In the genomic region with DNA sequence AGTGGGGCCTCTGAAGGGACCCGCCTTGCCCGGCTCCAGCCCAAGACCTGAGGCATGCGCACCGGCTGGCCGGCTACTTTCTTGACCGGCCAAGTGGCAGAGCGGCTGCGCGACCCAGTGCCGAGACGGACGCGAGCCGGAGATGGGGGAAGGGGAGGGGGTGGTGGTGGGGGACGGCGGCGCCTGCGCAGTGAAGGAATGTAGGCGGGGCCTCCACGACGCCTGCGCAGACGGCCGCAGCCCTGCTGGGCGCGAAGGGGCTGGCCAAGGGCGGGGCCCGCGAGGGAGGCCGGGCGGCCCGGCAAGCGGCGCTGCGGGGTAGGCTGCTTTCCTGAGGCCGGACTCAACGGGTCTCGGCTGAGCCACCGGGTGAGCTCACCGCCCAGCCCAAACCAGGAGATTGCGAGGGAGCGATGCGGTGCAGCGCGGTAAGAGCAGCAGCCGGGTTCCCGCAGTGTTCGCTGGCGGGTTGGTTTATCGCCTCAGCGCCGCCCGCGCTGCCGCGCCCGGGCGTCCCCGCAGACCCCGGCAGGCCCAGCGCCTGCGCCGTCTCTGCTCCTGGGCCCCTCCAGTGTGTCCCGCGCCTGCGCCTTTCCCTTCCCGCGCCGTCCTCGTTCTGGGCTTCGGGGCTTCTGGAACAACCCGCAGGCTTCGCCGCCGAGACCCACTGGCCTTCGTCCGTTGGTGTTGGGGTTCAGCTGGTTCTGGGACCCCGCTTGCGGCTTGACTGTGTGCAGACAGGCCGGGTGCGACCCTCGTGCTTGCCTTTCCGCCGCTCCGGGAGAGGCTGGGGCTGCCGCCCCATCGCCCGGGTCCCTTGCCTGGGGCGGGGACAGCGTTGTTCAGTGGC, we compare ENCODE assay signal across 8 cellular contexts. TPM values are rescaled to one million over a fixed set of nuclear protein-coding genes. Genes with fewer than 3 reads are reported as not detected.
DNase-seq lines count a peak whose midpoint lies in the region; ATAC-seq lines count a peak whose summit lies in the region.

A gene with protein sequence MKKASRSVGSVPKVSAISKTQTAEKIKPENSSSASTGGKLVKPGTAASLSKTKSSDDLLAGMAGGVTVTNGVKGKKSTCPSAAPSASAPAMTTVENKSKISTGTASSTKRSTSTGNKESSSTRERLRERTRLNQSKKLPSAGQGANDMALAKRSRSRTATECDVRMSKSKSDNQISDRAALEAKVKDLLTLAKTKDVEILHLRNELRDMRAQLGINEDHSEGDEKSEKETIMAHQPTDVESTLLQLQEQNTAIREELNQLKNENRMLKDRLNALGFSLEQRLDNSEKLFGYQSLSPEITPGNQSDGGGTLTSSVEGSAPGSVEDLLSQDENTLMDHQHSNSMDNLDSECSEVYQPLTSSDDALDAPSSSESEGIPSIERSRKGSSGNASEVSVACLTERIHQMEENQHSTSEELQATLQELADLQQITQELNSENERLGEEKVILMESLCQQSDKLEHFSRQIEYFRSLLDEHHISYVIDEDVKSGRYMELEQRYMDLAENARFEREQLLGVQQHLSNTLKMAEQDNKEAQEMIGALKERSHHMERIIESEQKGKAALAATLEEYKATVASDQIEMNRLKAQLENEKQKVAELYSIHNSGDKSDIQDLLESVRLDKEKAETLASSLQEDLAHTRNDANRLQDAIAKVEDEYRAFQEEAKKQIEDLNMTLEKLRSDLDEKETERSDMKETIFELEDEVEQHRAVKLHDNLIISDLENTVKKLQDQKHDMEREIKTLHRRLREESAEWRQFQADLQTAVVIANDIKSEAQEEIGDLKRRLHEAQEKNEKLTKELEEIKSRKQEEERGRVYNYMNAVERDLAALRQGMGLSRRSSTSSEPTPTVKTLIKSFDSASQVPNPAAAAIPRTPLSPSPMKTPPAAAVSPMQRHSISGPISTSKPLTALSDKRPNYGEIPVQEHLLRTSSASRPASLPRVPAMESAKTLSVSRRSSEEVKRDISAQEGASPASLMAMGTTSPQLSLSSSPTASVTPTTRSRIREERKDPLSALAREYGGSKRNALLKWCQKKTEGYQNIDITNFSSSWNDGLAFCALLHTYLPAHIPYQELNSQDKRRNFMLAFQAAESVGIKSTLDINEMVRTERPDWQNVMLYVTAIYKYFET (plus strand): TSS at position 276 of the 850 bp plus-strand sequence. CDS start 31,401 bp downstream, outside the sequence.

- peak within 1 kb of the TSS; percentile 80 for H3K27ac ChIP-seq in CD8-positive, alpha-beta memory T cell (ENCODE audit: low read depth, low read length)

- H3K27ac Mint-ChIP-seq in CD8-positive, alpha-beta memory T cell, result peak within 1 kb of the TSS; percentile 64 to 97 (median 84)

- no peaks in the 10 kb centered on the region for H3K27me3 ChIP-seq in CD8-positive, alpha-beta memory T cell (ENCODE audit: insufficient read depth, low read length, poor library complexity, severe bottlenecking)

- H3K9me3 ChIP-seq in CD8-positive, alpha-beta memory T cell (ENCODE audit: low read length), result no peaks in the 10 kb centered on the region

- H3K4me1 Mint-ChIP-seq in CD8-positive, alpha-beta memory T cell, result peaks cover 30 to 42% (median 40%) of the 10 kb centered on the region in 3 donors

- H3K27me3 Mint-ChIP-seq in CD8-positive, alpha-beta memory T cell, result peaks cover 0 to 1% of the 10 kb centered on the region in 2 donors

- H3K4me1 ChIP-seq in CD8-positive, alpha-beta memory T cell (ENCODE audit: insufficient read depth, low read length), result peaks cover 15% of the 10 kb centered on the region

- CTCF ChIA-PET in CD8-positive, alpha-beta memory T cell (lab: Charles Lee), result interaction anchor here (1.6 kb wide), 1 partner anchor 137 kb away, joined by 4 read pairs; no protein-coding TSS in a partner anchor

- H3K36me3 Mint-ChIP-seq in CD8-positive, alpha-beta memory T cell, result peaks cover 0 to 4% (median 2%) of the 10 kb centered on the region in 3 donors

- POLR2A ChIA-PET in CD8-positive, alpha-beta memory T cell (lab: Charles Lee), result interaction anchor here (0.7 kb wide), 2 partner anchors 114 to 117 kb away, joined by 3 read pairs; no protein-coding TSS in a partner anchor

- H3K4me3 ChIP-seq in CD8-positive, alpha-beta memory T cell (ENCODE audit: low read length), result peak within 1 kb of the TSS; percentile 85

- ATAC-seq in GM19467 (IDR thresholded peaks at IDR 0.05; ENCODE audit: unreplicated experiment), result peak; percentile 78

- no peaks in the 10 kb centered on the region for H3K9me3 Mint-ChIP-seq in CD8-positive, alpha-beta memory T cell

- H3K4me3 Mint-ChIP-seq in CD8-positive, alpha-beta memory T cell, result peak within 1 kb of the TSS; percentile 85 to 95 (median 89)

- peak; percentile 88 to 92 (median 89) for DNase-seq in CD8-positive, alpha-beta memory T cell
- DNase-seq in HPDE6-E6E7 (ENCODE audit: extremely low spot score) (peak; percentile 94), NK-92 (lab: John Stamatoyannopoulos, UW; ENCODE audit: unreplicated experiment) (peak; percentile 50), medulla oblongata (ENCODE audit: extremely low spot score) (peak; percentile 94)
- DNase-seq in activated CD8-positive, alpha-beta memory T cell treated with anti-CD3 and anti-CD28 coated beads for 1 hour (ENCODE audit: extremely low read depth in 1 of 2, low read depth in 1 of 2), result peak; percentile 67 to 86
- DNase-seq in effector CD4-positive, alpha-beta T cell, result peak; percentile 86
- peak; percentile 82 to 90 (median 84) for DNase-seq in stimulated activated CD4-positive, alpha-beta T cell treated with anti-CD3 and anti-CD28 coated beads, TNF-alpha, amount 100 ng/mL, for 48 hours (ENCODE audit: low read depth in 3 of 3)

- no peaks in the 10 kb centered on the region for H3K36me3 ChIP-seq in CD8-positive, alpha-beta memory T cell (ENCODE audit: insufficient read depth, low read length)

RNA-seq across cellular contexts. Expression of the gene that starts here (rescaled TPM):
- total RNA-seq in CD8-positive, alpha-beta memory T cell, result 10 to 100 TPM; 51.9 to 52.1 TPM
- 14.9 TPM for polyA plus RNA-seq in CD8-positive, alpha-beta memory T cell

Comparison
In these comparisons a context has a peak if more than half of its experiments do, and no peak if none do; other contexts are left out.
1. Peak in every context shown above with its lines: DNase-seq, ATAC-seq, H3K4me3 ChIP-seq and H3K27ac ChIP-seq.